ENCODE assay signal across 11 cellular contexts in the genomic region with DNA sequence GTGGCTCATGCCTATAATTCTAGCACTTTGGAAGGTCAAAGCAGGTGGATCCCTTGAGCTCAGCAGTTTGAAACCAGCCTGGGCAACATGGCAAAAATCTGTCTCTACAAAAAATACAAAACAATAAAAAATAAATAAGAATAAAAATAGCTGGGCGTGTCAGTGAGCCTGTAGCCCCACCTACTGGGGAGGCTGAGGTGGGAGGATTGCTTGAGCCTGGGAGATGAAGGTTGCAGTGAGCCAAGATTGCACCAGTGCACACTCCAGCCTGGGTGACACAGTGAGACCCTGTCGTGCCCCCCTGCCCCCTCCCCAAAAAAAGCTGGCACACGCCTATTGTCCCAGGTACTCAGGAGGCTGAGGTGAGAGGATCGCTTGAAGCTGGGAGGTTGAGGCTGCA. TPM values are rescaled to one million over a fixed set of nuclear protein-coding genes. Genes with fewer than 3 reads are reported as not detected.
DNase-seq lines count a peak whose midpoint lies in the region; ATAC-seq and TF ChIP-seq lines count a peak whose summit lies in the region.
"Had no signal": no experiment of that assay in that cellular context is flagged by ENCODE, and none has a peak within 500 bp of the region (broad histone marks: within the 10 kb centered on the region; RNA-seq: fewer than 3 reads in every experiment).

No MANE protein-coding gene starts in this region.

- H3K4me1 Mint-ChIP-seq in activated CD8-positive, alpha-beta T cell treated with anti-CD3 and anti-CD28 coated beads for 36 hours (ENCODE audit: low read depth) = peaks cover 8% of the 10 kb centered on the region
- H3K4me1 Mint-ChIP-seq in activated CD8-positive, alpha-beta T cell treated with anti-CD3 and anti-CD28 coated beads, Interleukin-2, amount 10 ng/mL, durations not matched to agents 7 days and 5 days (ENCODE audit: low read depth) = peaks cover 7% of the 10 kb centered on the region
- H3K4me1 Mint-ChIP-seq in HFFc6 (ENCODE audit: low read depth) (peaks cover 43% of the 10 kb centered on the region), osteocyte (ENCODE audit: unreplicated experiment) (peaks cover 2% of the 10 kb centered on the region)
- H3K4me1 Mint-ChIP-seq in naive thymus-derived CD4-positive, alpha-beta T cell = peaks cover 0 to 14% (median 0%) of the 10 kb centered on the region in 7 donors

- no peaks in the 10 kb centered on the region for H3K27me3 Mint-ChIP-seq in activated CD8-positive, alpha-beta T cell treated with anti-CD3 and anti-CD28 coated beads for 36 hours
- peaks cover 19% of the 10 kb centered on the region for H3K27me3 Mint-ChIP-seq in activated CD8-positive, alpha-beta T cell treated with anti-CD3 and anti-CD28 coated beads, Interleukin-2, amount 10 ng/mL, durations not matched to agents 7 days and 5 days (ENCODE audit: low read depth)
- H3K27me3 Mint-ChIP-seq in HFFc6 (ENCODE audit: insufficient read depth) (peaks cover 13% of the 10 kb centered on the region), osteocyte (ENCODE audit: unreplicated experiment) (peaks cover 29% of the 10 kb centered on the region)
- peaks cover 8 to 28% (median 14%) of the 10 kb centered on the region in 5 donors for H3K27me3 Mint-ChIP-seq in naive thymus-derived CD4-positive, alpha-beta T cell

- POLR2A ChIA-PET in activated CD8-positive, alpha-beta T cell treated with anti-CD3 and anti-CD28 coated beads for 36 hours (lab: Charles Lee) = interaction anchor here (0.6 to 0.9 kb wide), 2 partner anchors 70 to 1307 kb away, joined by 3 read pairs; no protein-coding TSS in a partner anchor
- POLR2A ChIA-PET in activated CD8-positive, alpha-beta T cell treated with anti-CD3 and anti-CD28 coated beads, Interleukin-2, amount 10 ng/mL, durations not matched to agents 7 days and 5 days (lab: Charles Lee) = no interaction called here
- POLR2A ChIA-PET in naive thymus-derived CD4-positive, alpha-beta T cell (lab: Charles Lee) = no interaction called here

- H3K27me3 ChIP-seq in brain microvascular endothelial cell (replicated peaks) = no peaks in the 10 kb centered on the region
- H3K27me3 ChIP-seq in naive thymus-derived CD4-positive, alpha-beta T cell (ENCODE audit: control insufficient read depth in 2 of 2, insufficient read depth in 2 of 2, low read length in 2 of 2) = no peaks in the 10 kb centered on the region

- CTCF ChIA-PET in activated CD8-positive, alpha-beta T cell treated with anti-CD3 and anti-CD28 coated beads for 36 hours (lab: Charles Lee) = interaction anchor here (0.7 to 2.0 kb wide), 6 partner anchors 11 to 433 kb away, joined by 3 to 6 read pairs (median 4); no protein-coding TSS in a partner anchor
- CTCF ChIA-PET in activated CD8-positive, alpha-beta T cell treated with anti-CD3 and anti-CD28 coated beads, Interleukin-2, amount 10 ng/mL, durations not matched to agents 7 days and 5 days (lab: Charles Lee) = interaction anchor here (0.7 to 1.4 kb wide), 2 partner anchors 141 to 201 kb away, joined by 3 read pairs; no protein-coding TSS in a partner anchor
- CTCF ChIA-PET in naive thymus-derived CD4-positive, alpha-beta T cell (lab: Charles Lee) = interaction anchor here (0.6 kb wide), 1 partner anchor 610 kb away, joined by 3 read pairs; no protein-coding TSS in a partner anchor

- H3K27ac ChIP-seq in brain microvascular endothelial cell = no peak overlapping the region
- no peak overlapping the region for H3K27ac ChIP-seq in naive thymus-derived CD4-positive, alpha-beta T cell (ENCODE audit: low read depth, low read length)

- in situ Hi-C loops in brain microvascular endothelial cell (cut with HindIII; ENCODE audit: low pct_ligation_motif_present, low sequenced_read_pairs) = no loop called here

- H3K4me3 ChIP-seq in brain microvascular endothelial cell (ENCODE audit: low read depth, low read length) = no peak overlapping the region
- H3K4me3 ChIP-seq in naive thymus-derived CD4-positive, alpha-beta T cell (ENCODE audit: low read length) = no peak overlapping the region

- peak; percentile 38 for DNase-seq in activated CD8-positive, alpha-beta T cell treated with anti-CD3 and anti-CD28 coated beads for 36 hours
- no peak for DNase-seq in activated CD8-positive, alpha-beta T cell treated with anti-CD3 and anti-CD28 coated beads, Interleukin-2, amount 10 ng/mL, durations not matched to agents 7 days and 5 days
- DNase-seq in HFFc6 (no peak), brain microvascular endothelial cell (no peak), osteocyte (ENCODE audit: extremely low spot score, unreplicated experiment) (no peak), cardiac septum (ENCODE audit: low spot score) (no peak), NCI-H1092 (lab: John Stamatoyannopoulos, UW) (no peak)
- no peak for DNase-seq in naive thymus-derived CD4-positive, alpha-beta T cell
- DNase-seq: activated naive CD8-positive, alpha-beta T cell treated with anti-CD3 and anti-CD28 coated beads, Interleukin-2, amount 10 ng/mL, durations not matched to agents 7 days and 5 days; effector CD4-positive, alpha-beta T cell; NCI-H1930 had no signal

- no peaks in the 10 kb centered on the region for H3K36me3 ChIP-seq in brain microvascular endothelial cell (replicated peaks)
- H3K36me3 ChIP-seq in naive thymus-derived CD4-positive, alpha-beta T cell (ENCODE audit: control insufficient read depth in 2 of 3, insufficient read depth in 3 of 3, low read length in 3 of 3) = no peaks in the 10 kb centered on the region

- H3K9me3 ChIP-seq in naive thymus-derived CD4-positive, alpha-beta T cell (ENCODE audit: control insufficient read depth in 2 of 3, low read length in 3 of 3) = no peaks in the 10 kb centered on the region

- no peaks in the 10 kb centered on the region for H3K36me3 Mint-ChIP-seq in activated CD8-positive, alpha-beta T cell treated with anti-CD3 and anti-CD28 coated beads for 36 hours (ENCODE audit: low read depth)
- H3K36me3 Mint-ChIP-seq in activated CD8-positive, alpha-beta T cell treated with anti-CD3 and anti-CD28 coated beads, Interleukin-2, amount 10 ng/mL, durations not matched to agents 7 days and 5 days (ENCODE audit: low read depth) = no peaks in the 10 kb centered on the region
- H3K36me3 Mint-ChIP-seq in HFFc6 (ENCODE audit: low read depth) = no peaks in the 10 kb centered on the region
- H3K36me3 Mint-ChIP-seq in osteocyte (ENCODE audit: unreplicated experiment) = no peaks in the 10 kb centered on the region
- no peaks in the 10 kb centered on the region for H3K36me3 Mint-ChIP-seq in naive thymus-derived CD4-positive, alpha-beta T cell
- H3K36me3 Mint-ChIP-seq: activated naive CD8-positive, alpha-beta T cell treated with anti-CD3 and anti-CD28 coated beads, Interleukin-2, amount 10 ng/mL, durations not matched to agents 7 days and 5 days had no signal

- no peaks in the 10 kb centered on the region for H3K4me1 ChIP-seq in naive thymus-derived CD4-positive, alpha-beta T cell (ENCODE audit: control insufficient read depth in 2 of 2, insufficient read depth in 2 of 2, low read length in 2 of 2)

- TF ChIP-seq CTCF in activated CD8-positive, alpha-beta T cell treated with anti-CD3 and anti-CD28 coated beads for 36 hours (IDR thresholded peaks at IDR 0.05) = peak; percentile 48
- TF ChIP-seq CTCF in HFFc6 (IDR thresholded peaks at IDR 0.05) (peak; percentile 45; the same call in 1 of the 2 replicates), brain microvascular endothelial cell (IDR thresholded peaks at IDR 0.05; ENCODE audit: low read depth, low read length, missing control alignments) (peak; percentile 60), osteocyte (IDR thresholded peaks at IDR 0.05) (peak; percentile 37)

- no peak overlapping the region for H3K4me3 Mint-ChIP-seq in activated CD8-positive, alpha-beta T cell treated with anti-CD3 and anti-CD28 coated beads for 36 hours
- no peak overlapping the region for H3K4me3 Mint-ChIP-seq in activated CD8-positive, alpha-beta T cell treated with anti-CD3 and anti-CD28 coated beads, Interleukin-2, amount 10 ng/mL, durations not matched to agents 7 days and 5 days
- no peak overlapping the region for H3K4me3 Mint-ChIP-seq in HFFc6
- H3K4me3 Mint-ChIP-seq in osteocyte (ENCODE audit: unreplicated experiment) = no peak overlapping the region
- H3K4me3 Mint-ChIP-seq in naive thymus-derived CD4-positive, alpha-beta T cell = no peak overlapping the region
- H3K4me3 Mint-ChIP-seq: activated naive CD8-positive, alpha-beta T cell treated with anti-CD3 and anti-CD28 coated beads, Interleukin-2, amount 10 ng/mL, durations not matched to agents 7 days and 5 days had no signal

- no peak overlapping the region for H3K27ac Mint-ChIP-seq in activated CD8-positive, alpha-beta T cell treated with anti-CD3 and anti-CD28 coated beads for 36 hours
- no peak overlapping the region for H3K27ac Mint-ChIP-seq in activated CD8-positive, alpha-beta T cell treated with anti-CD3 and anti-CD28 coated beads, Interleukin-2, amount 10 ng/mL, durations not matched to agents 7 days and 5 days
- H3K27ac Mint-ChIP-seq in HFFc6 (no peak overlapping the region), osteocyte (ENCODE audit: unreplicated experiment) (no peak overlapping the region)
- H3K27ac Mint-ChIP-seq in naive thymus-derived CD4-positive, alpha-beta T cell = no peak overlapping the region
- H3K27ac Mint-ChIP-seq: activated naive CD8-positive, alpha-beta T cell treated with anti-CD3 and anti-CD28 coated beads, Interleukin-2, amount 10 ng/mL, durations not matched to agents 7 days and 5 days had no signal

- intact Hi-C loops in activated CD8-positive, alpha-beta T cell treated with anti-CD3 and anti-CD28 coated beads for 36 hours (cut with micrococcal nuclease) = no loop called here
- intact Hi-C loops in cardiac septum (cut with DNase I) = no loop called here
- intact Hi-C loops in naive thymus-derived CD4-positive, alpha-beta T cell (cut with micrococcal nuclease) = no loop called here

- ATAC-seq in activated CD8-positive, alpha-beta T cell treated with anti-CD3 and anti-CD28 coated beads for 36 hours = no peak
- ATAC-seq in activated CD8-positive, alpha-beta T cell treated with anti-CD3 and anti-CD28 coated beads, Interleukin-2, amount 10 ng/mL, durations not matched to agents 7 days and 5 days = no peak
- no peak for ATAC-seq in naive thymus-derived CD4-positive, alpha-beta T cell

- H3K9me3 Mint-ChIP-seq in activated CD8-positive, alpha-beta T cell treated with anti-CD3 and anti-CD28 coated beads for 36 hours = no peaks in the 10 kb centered on the region
- no peaks in the 10 kb centered on the region for H3K9me3 Mint-ChIP-seq in activated CD8-positive, alpha-beta T cell treated with anti-CD3 and anti-CD28 coated beads, Interleukin-2, amount 10 ng/mL, durations not matched to agents 7 days and 5 days (ENCODE audit: insufficient read depth)
- H3K9me3 Mint-ChIP-seq in HFFc6 (no peaks in the 10 kb centered on the region), osteocyte (ENCODE audit: unreplicated experiment) (no peaks in the 10 kb centered on the region)
- no peaks in the 10 kb centered on the region for H3K9me3 Mint-ChIP-seq in naive thymus-derived CD4-positive, alpha-beta T cell
- H3K9me3 Mint-ChIP-seq: activated naive CD8-positive, alpha-beta T cell treated with anti-CD3 and anti-CD28 coated beads, Interleukin-2, amount 10 ng/mL, durations not matched to agents 7 days and 5 days had no signal

RNA-seq across cellular contexts. Expression of gene SRPK1, which starts 35.1 kb away (rescaled TPM):
- 100 to 1,000 TPM; 117 to 133 TPM for total RNA-seq in activated CD8-positive, alpha-beta T cell treated with anti-CD3 and anti-CD28 coated beads for 36 hours
- 10 to 100 TPM; 81.2 to 86.3 TPM for total RNA-seq in activated CD8-positive, alpha-beta T cell treated with anti-CD3 and anti-CD28 coated beads, Interleukin-2, amount 10 ng/mL, durations not matched to agents 7 days and 5 days
- total RNA-seq in HFFc6 (2021; fragmentation: NEBNext Ultra II Directional; extraction: Animal tissue kit (Norgen Biotek cat#: 25700)) = 10 to 100 TPM; 45.9 to 55.2 (median 48.3) TPM
- 36.0 and 39.1 TPM in 2 replicates for total RNA-seq in osteocyte
- total RNA-seq in cardiac septum = 20.4 TPM
- 10 to 100 TPM; 29.1 to 80.9 (median 42.1) TPM for total RNA-seq in naive thymus-derived CD4-positive, alpha-beta T cell
- 10 to 100 TPM; 31.9 to 48.1 TPM for polyA plus RNA-seq in naive thymus-derived CD4-positive, alpha-beta T cell
